Comparison of ENCODE assay signal across 14 cellular contexts in genomic region chr1:243791586-243792267, GRCh38. TPM values are rescaled to one million over a fixed set of nuclear protein-coding genes. Genes with fewer than 3 reads are reported as not detected.
A peak's percentile ranks its signal among the peaks of the same experiment; 100 is the strongest.
DNase-seq lines count a peak whose midpoint lies in the region; ATAC-seq and TF ChIP-seq lines count a peak whose summit lies in the region.
"Had no signal": no experiment of that assay in that cellular context is flagged by ENCODE, and none has a peak within 500 bp of the region (broad histone marks: within the 10 kb centered on the region; RNA-seq: fewer than 3 reads in every experiment).

No MANE protein-coding gene starts in this region.

- peak; percentile 66 to 87 for ATAC-seq in gastrocnemius medialis
- ATAC-seq: activated CD4-positive, alpha-beta T cell treated with anti-CD3 and anti-CD28 coated beads for 36 hours had no signal

- TF ChIP-seq POLR2A in gastrocnemius medialis (IDR thresholded peaks at IDR 0.05) = peak in 1 of 2 donors; percentile 19

- H3K4me1 ChIP-seq in BLaER1 (peaks cover 30% of the 10 kb centered on the region), gastrocnemius medialis (peaks cover 23 to 36% of the 10 kb centered on the region in 2 donors)

- intact Hi-C loops in gastrocnemius medialis (cut with DNase I; ENCODE audit: low total_unique reads) = no loop called here

- H3K27me3 Mint-ChIP-seq in HFFc6 (ENCODE audit: insufficient read depth) = no peaks in the 10 kb centered on the region
- H3K27me3 Mint-ChIP-seq: activated CD4-positive, alpha-beta T cell treated with anti-CD3 and anti-CD28 coated beads for 36 hours had no signal

- H3K27ac Mint-ChIP-seq in HFFc6 = no peak overlapping the region
- H3K27ac Mint-ChIP-seq: activated CD4-positive, alpha-beta T cell treated with anti-CD3 and anti-CD28 coated beads for 36 hours had no signal

- peaks cover 47% of the 10 kb centered on the region for H4K20me1 ChIP-seq in BLaER1

- DNase-seq in coronary artery (ENCODE audit: low spot score) (no peak), iris pigment epithelial cell (ENCODE audit: low read depth) (peak; percentile 61), gastrocnemius medialis (peak; percentile 22 to 27), kidney glomerular epithelial cell (lab: John Stamatoyannopoulos, UW) (no peak), NCI-H524 (lab: John Stamatoyannopoulos, UW) (no peak), HFFc6 (no peak)
- no peak for DNase-seq in activated naive CD4-positive, alpha-beta T cell treated with Interleukin-2 at 50 U/mL for 16 hours
- DNase-seq: ACHN; activated CD4-positive, alpha-beta T cell treated with anti-CD3 and anti-CD28 coated beads for 36 hours; activated T-cell treated with anti-CD3 and anti-CD28 coated beads, Interleukin-2, amount 50 U/mL, for 48 hours; endodermal cell; NCI-H1048; NCI-H2227 treated with DMSO at 0.1 percent for 48 hours had no signal

- in situ Hi-C loops in gastrocnemius medialis (cut with MboI; ENCODE audit: low sequenced_read_pairs in 4 of 4) = no loop called here

- peaks cover 12% of the 10 kb centered on the region for H3K36me3 ChIP-seq in BLaER1
- H3K36me3 ChIP-seq in gastrocnemius medialis = no peaks in the 10 kb centered on the region

- TF ChIP-seq CTCF in coronary artery (IDR thresholded peaks at IDR 0.05) = no peak
- TF ChIP-seq CTCF in gastrocnemius medialis (IDR thresholded peaks at IDR 0.05 in 4 of 5, conservative IDR thresholded peaks at IDR 0.05 in 1 of 5) = no peak
- no peak for TF ChIP-seq CTCF in HFFc6 (IDR thresholded peaks at IDR 0.05)

- 0 out of 2 replicates have a peak overlapping the region, but pooled peaks have one; percentile 19 for H3K4me2 ChIP-seq in BLaER1

- no peaks in the 10 kb centered on the region for H3K9me3 Mint-ChIP-seq in HFFc6
- H3K9me3 Mint-ChIP-seq: endodermal cell had no signal

- peaks cover 25% of the 10 kb centered on the region for H3K36me3 Mint-ChIP-seq in HFFc6 (ENCODE audit: low read depth)

- H3K27ac ChIP-seq in BLaER1 (no peak overlapping the region), coronary artery (peak overlapping the region in 1 of 2 donors; percentile 48), gastrocnemius medialis (peak overlapping the region; percentile 53 to 76 (median 69))

- H3K9me3 ChIP-seq in BLaER1 (peaks cover 11% of the 10 kb centered on the region; the same call in 1 of the 2 replicates), gastrocnemius medialis (no peaks in the 10 kb centered on the region)

- H3K9ac ChIP-seq in BLaER1 = no peak overlapping the region

- peaks cover 58% of the 10 kb centered on the region for H3K4me1 Mint-ChIP-seq in HFFc6 (ENCODE audit: low read depth)

- no peak overlapping the region for H3K4me3 Mint-ChIP-seq in HFFc6
- H3K4me3 Mint-ChIP-seq: activated CD4-positive, alpha-beta T cell treated with anti-CD3 and anti-CD28 coated beads for 36 hours; endodermal cell had no signal

- H3K27me3 ChIP-seq in BLaER1 (no peaks in the 10 kb centered on the region), gastrocnemius medialis (no peaks in the 10 kb centered on the region)

- no peak overlapping the region for H3K4me3 ChIP-seq in BLaER1
- H3K4me3 ChIP-seq in coronary artery = peak overlapping the region; percentile 8
- H3K4me3 ChIP-seq in gastrocnemius medialis = peak overlapping the region in 1 of 4 donors; percentile 14

RNA-seq across cellular contexts. Expression of gene AKT3, which starts 58.3 kb away (rescaled TPM):
- 10 to 100 TPM in 3 of 4 donors, 1 to 10 TPM in 1; 8.5 to 16.0 (median 15.2) TPM for total RNA-seq in gastrocnemius medialis
- total RNA-seq in HFFc6 (2021; fragmentation: NEBNext Ultra II Directional; extraction: Animal tissue kit (Norgen Biotek cat#: 25700)) = 10 to 100 TPM; 66.8 to 85.4 (median 75.1) TPM

Comparison
In these comparisons a context has a peak if more than half of its experiments do, and no peak if none do; other contexts are left out.
1. DNase-seq: peak in iris pigment epithelial cell (single experiment) and gastrocnemius medialis (2 of 2); none in coronary artery (single experiment), kidney glomerular epithelial cell (single experiment), activated naive CD4-positive, alpha-beta T cell treated with Interleukin-2 at 50 U/mL for 16 hours (single experiment), NCI-H524 (0 of 2) and HFFc6 (single experiment).